ENCODE assay signal across 15 cellular contexts in genomic region chr18:56445422-56445821, GRCh38.
"Had no signal": no experiment of that assay in that cellular context is flagged by ENCODE, and none has a peak within 500 bp of the region (broad histone marks: within the 10 kb centered on the region; RNA-seq: fewer than 3 reads in every experiment).

No MANE protein-coding gene starts in this region.

- DNase-seq: activated CD4-positive, alpha-beta T cell treated with anti-CD3 and anti-CD28 coated beads, Interleukin-2, amount 10 ng/mL, durations not matched to agents 24 days and 14 days; activated CD4-positive, CD25-positive, alpha-beta regulatory T cell; activated CD8-positive, alpha-beta memory T cell treated with anti-CD3 and anti-CD28 coated beads, Interleukin-2, amount 50 U/mL, for 48 hours; activated naive CD4-positive, alpha-beta T cell; activated naive CD8-positive, alpha-beta T cell treated with anti-CD3 and anti-CD28 coated beads, Interleukin-2, amount 10 ng/mL, durations not matched to agents 7 days and 5 days; activated T-cell treated with anti-CD3 and anti-CD28 coated beads, Interleukin-2, amount 50 U/mL, for 72 hours; central memory CD4-positive, alpha-beta T cell; colonic mucosa; left colon; mammary epithelial cell; ovary; sigmoid colon; spleen; stomach had no signal

- H3K4me3 ChIP-seq: colonic mucosa, ovary, sigmoid colon, spleen, stomach, thoracic aorta had no signal

- H3K4me1 ChIP-seq: colonic mucosa, stomach had no signal

- H3K27me3 ChIP-seq: colonic mucosa, ovary, sigmoid colon, spleen, stomach had no signal

- H3K36me3 ChIP-seq: colonic mucosa, ovary, sigmoid colon, spleen, stomach, thoracic aorta had no signal

- H3K27ac ChIP-seq: colonic mucosa, ovary, sigmoid colon, stomach, thoracic aorta had no signal

- H3K9me3 ChIP-seq: colonic mucosa, ovary, sigmoid colon, stomach, thoracic aorta had no signal

- ATAC-seq: activated T-cell treated with anti-CD3 and anti-CD28 coated beads, Interleukin-2, amount 50 U/mL, for 72 hours; left colon had no signal
